9 cellular contexts compared by ENCODE assay signal in the genomic region with DNA sequence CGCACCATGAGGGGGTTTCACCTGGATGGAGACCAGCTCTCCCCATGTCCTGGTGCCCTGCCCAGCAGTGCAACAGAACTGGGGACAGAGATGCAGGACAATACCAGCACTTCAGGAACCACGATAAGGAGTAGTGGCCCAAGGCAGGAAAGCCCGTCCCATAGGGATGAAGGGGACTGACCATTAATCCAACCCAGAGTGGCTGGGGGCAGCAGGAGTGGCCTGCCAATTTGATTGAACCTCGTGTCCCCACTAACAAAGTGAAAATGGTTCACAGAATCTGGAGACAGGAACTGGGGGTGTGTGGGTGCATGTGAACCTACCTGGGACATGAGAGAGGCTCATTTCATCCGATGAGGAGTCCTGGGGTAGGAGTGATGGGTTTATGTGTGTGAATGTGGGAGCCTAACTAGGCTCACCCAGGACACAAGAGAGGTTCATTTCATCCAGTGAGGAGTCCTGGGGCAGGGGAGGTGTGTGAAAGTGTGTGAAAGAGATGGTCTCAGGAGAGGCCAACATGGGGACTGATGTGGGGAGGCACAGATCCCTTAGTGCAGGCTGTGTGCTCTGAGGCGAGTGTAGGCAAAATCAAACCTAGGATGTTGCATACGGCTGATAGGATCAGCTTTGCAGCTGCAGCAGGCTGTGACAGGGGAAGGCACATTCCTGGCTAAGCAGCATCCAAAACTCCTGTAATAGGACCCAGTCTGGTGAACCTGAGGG.
DNase-seq lines count a peak whose midpoint lies in the region; ATAC-seq and TF ChIP-seq lines count a peak whose summit lies in the region.
"Had no signal": no experiment of that assay in that cellular context is flagged by ENCODE, and none has a peak within 500 bp of the region (broad histone marks: within the 10 kb centered on the region; RNA-seq: fewer than 3 reads in every experiment).

No MANE protein-coding gene starts in this region.

- no peaks in the 10 kb centered on the region for H3K9me3 ChIP-seq in tibial artery
- no peaks in the 10 kb centered on the region for H3K9me3 ChIP-seq in WERI-Rb-1 (ENCODE audit: severe bottlenecking)

- intact Hi-C loops in tibial artery (cut with DNase I; ENCODE audit: low total_unique reads): no loop called here

- ATAC-seq in memory B cell (ENCODE audit: low read depth): no peak
- ATAC-seq in GM19395 (IDR thresholded peaks at IDR 0.05; ENCODE audit: unreplicated experiment): no peak

- no peaks in the 10 kb centered on the region for H3K27me3 Mint-ChIP-seq in activated T-cell treated with anti-CD3 and anti-CD28 coated beads, Interleukin-2, amount 50 U/mL, for 24 hours
- H3K27me3 Mint-ChIP-seq in memory B cell: no peaks in the 10 kb centered on the region

- no peaks in the 10 kb centered on the region for H3K9me3 Mint-ChIP-seq in activated T-cell treated with anti-CD3 and anti-CD28 coated beads, Interleukin-2, amount 50 U/mL, for 24 hours
- no peaks in the 10 kb centered on the region for H3K9me3 Mint-ChIP-seq in memory B cell

- H3K36me3 Mint-ChIP-seq in activated T-cell treated with anti-CD3 and anti-CD28 coated beads, Interleukin-2, amount 50 U/mL, for 24 hours (ENCODE audit: low read depth): peaks cover 6% of the 10 kb centered on the region
- H3K36me3 Mint-ChIP-seq in memory B cell: no peaks in the 10 kb centered on the region

- peak overlapping the region in 1 of 2 donors; percentile 73 for H3K27ac ChIP-seq in tibial artery
- no peak overlapping the region for H3K27ac ChIP-seq in WERI-Rb-1
- H3K27ac ChIP-seq: HL-60 had no signal

- TF ChIP-seq CTCF in tibial artery (IDR thresholded peaks at IDR 0.05): no peak
- TF ChIP-seq CTCF in WERI-Rb-1 (IDR thresholded peaks at IDR 0.05; ENCODE audit: low read depth, low read length): no peak

- H3K4me1 Mint-ChIP-seq in activated T-cell treated with anti-CD3 and anti-CD28 coated beads, Interleukin-2, amount 50 U/mL, for 24 hours (ENCODE audit: low read depth): peaks cover 23% of the 10 kb centered on the region
- H3K4me1 Mint-ChIP-seq in memory B cell: peaks cover 20% of the 10 kb centered on the region

- peak overlapping the region; percentile 54 to 58 for H3K4me3 ChIP-seq in tibial artery
- H3K4me3 ChIP-seq in WERI-Rb-1 (ENCODE audit: low read depth, low read length): no peak overlapping the region

- peak overlapping the region; percentile 82 for H3K4me3 Mint-ChIP-seq in activated T-cell treated with anti-CD3 and anti-CD28 coated beads, Interleukin-2, amount 50 U/mL, for 24 hours
- H3K4me3 Mint-ChIP-seq in memory B cell: peak overlapping the region; percentile 89

- no peak for DNase-seq in activated T-cell treated with anti-CD3 and anti-CD28 coated beads, Interleukin-2, amount 50 U/mL, for 24 hours
- DNase-seq in activated T-cell treated with anti-CD3 and anti-CD28 coated beads, Interleukin-2, amount 50 U/mL, for 48 hours: no peak
- DNase-seq in astrocyte of the hippocampus (ENCODE audit: low read depth, low spot score) (peak; percentile 4), memory B cell (ENCODE audit: low spot score in 2 of 2) (no peak), tibial artery (no peak), WERI-Rb-1 (no peak), occipital lobe (lab: John Stamatoyannopoulos, UW) (no peak)

- H3K27me3 ChIP-seq in tibial artery (no peaks in the 10 kb centered on the region), WERI-Rb-1 (ENCODE audit: insufficient read depth, low read depth, severe bottlenecking) (no peaks in the 10 kb centered on the region)

- H3K4me1 ChIP-seq in tibial artery: peaks cover 0 to 14% (median 8%) of the 10 kb centered on the region in 4 donors

- H3K36me3 ChIP-seq in tibial artery (no peaks in the 10 kb centered on the region), WERI-Rb-1 (no peaks in the 10 kb centered on the region)

- no peak overlapping the region for H3K27ac Mint-ChIP-seq in activated T-cell treated with anti-CD3 and anti-CD28 coated beads, Interleukin-2, amount 50 U/mL, for 24 hours
- no peak overlapping the region for H3K27ac Mint-ChIP-seq in memory B cell
